In genomic region chr6:148203281-148203925, GRCh38 we compare ENCODE assay signal across 12 cellular contexts.
DNase-seq lines count a peak whose midpoint lies in the region; ATAC-seq and TF ChIP-seq lines count a peak whose summit lies in the region.
"Had no signal": no experiment of that assay in that cellular context is flagged by ENCODE, and none has a peak within 500 bp of the region (broad histone marks: within the 10 kb centered on the region; RNA-seq: fewer than 3 reads in every experiment).

No MANE protein-coding gene starts in this region.

- H3K36me3 Mint-ChIP-seq in activated T-cell treated with anti-CD3 and anti-CD28 coated beads, Interleukin-2, amount 50 U/mL, for 24 hours (ENCODE audit: low read depth) = no peaks in the 10 kb centered on the region
- H3K36me3 Mint-ChIP-seq in chondrocyte (ENCODE audit: low read depth) = no peaks in the 10 kb centered on the region
- H3K36me3 Mint-ChIP-seq in stimulated activated effector memory CD8-positive, alpha-beta T cell treated with anti-CD3 and anti-CD28 coated beads, Interleukin-12 subunit alpha, Interleukin-12 subunit beta, amount 100 ng/mL, for 72 hours = peaks cover 6% of the 10 kb centered on the region

- no peak for ATAC-seq in stimulated activated effector memory CD8-positive, alpha-beta T cell treated with anti-CD3 and anti-CD28 coated beads, Interleukin-12 subunit alpha, Interleukin-12 subunit beta, amount 100 ng/mL, for 72 hours
- ATAC-seq: gastroesophageal sphincter had no signal

- peaks cover 3% of the 10 kb centered on the region for H3K9me3 Mint-ChIP-seq in activated T-cell treated with anti-CD3 and anti-CD28 coated beads, Interleukin-2, amount 50 U/mL, for 24 hours
- no peaks in the 10 kb centered on the region for H3K9me3 Mint-ChIP-seq in chondrocyte (ENCODE audit: low read depth)
- peaks cover 15% of the 10 kb centered on the region for H3K9me3 Mint-ChIP-seq in stimulated activated effector memory CD8-positive, alpha-beta T cell treated with anti-CD3 and anti-CD28 coated beads, Interleukin-12 subunit alpha, Interleukin-12 subunit beta, amount 100 ng/mL, for 72 hours

- peak overlapping the region; percentile 91 for H3K27ac Mint-ChIP-seq in activated T-cell treated with anti-CD3 and anti-CD28 coated beads, Interleukin-2, amount 50 U/mL, for 24 hours
- peak overlapping the region; percentile 67 for H3K27ac Mint-ChIP-seq in chondrocyte (ENCODE audit: unreplicated experiment)
- H3K27ac Mint-ChIP-seq in stimulated activated effector memory CD8-positive, alpha-beta T cell treated with anti-CD3 and anti-CD28 coated beads, Interleukin-12 subunit alpha, Interleukin-12 subunit beta, amount 100 ng/mL, for 72 hours = peak overlapping the region; percentile 72

- no peak overlapping the region for H3K4me3 Mint-ChIP-seq in activated T-cell treated with anti-CD3 and anti-CD28 coated beads, Interleukin-2, amount 50 U/mL, for 24 hours
- no peak overlapping the region for H3K4me3 Mint-ChIP-seq in chondrocyte (ENCODE audit: unreplicated experiment)
- no peak overlapping the region for H3K4me3 Mint-ChIP-seq in stimulated activated effector memory CD8-positive, alpha-beta T cell treated with anti-CD3 and anti-CD28 coated beads, Interleukin-12 subunit alpha, Interleukin-12 subunit beta, amount 100 ng/mL, for 72 hours

- TF ChIP-seq CTCF in chondrocyte (IDR thresholded peaks at IDR 0.05) = no peak

- H3K4me1 Mint-ChIP-seq in activated T-cell treated with anti-CD3 and anti-CD28 coated beads, Interleukin-2, amount 50 U/mL, for 24 hours (ENCODE audit: low read depth) = peaks cover 43% of the 10 kb centered on the region
- H3K4me1 Mint-ChIP-seq in chondrocyte (ENCODE audit: low read depth) = peaks cover 28% of the 10 kb centered on the region
- H3K4me1 Mint-ChIP-seq in stimulated activated effector memory CD8-positive, alpha-beta T cell treated with anti-CD3 and anti-CD28 coated beads, Interleukin-12 subunit alpha, Interleukin-12 subunit beta, amount 100 ng/mL, for 72 hours = peaks cover 22% of the 10 kb centered on the region

- peaks cover 83% of the 10 kb centered on the region for H3K27me3 Mint-ChIP-seq in activated T-cell treated with anti-CD3 and anti-CD28 coated beads, Interleukin-2, amount 50 U/mL, for 24 hours
- no peaks in the 10 kb centered on the region for H3K27me3 Mint-ChIP-seq in chondrocyte (ENCODE audit: low read depth)

- DNase-seq in activated T-cell treated with anti-CD3 and anti-CD28 coated beads, Interleukin-2, amount 50 U/mL, for 24 hours = no peak
- DNase-seq in activated T-cell treated with anti-CD3 and anti-CD28 coated beads, Interleukin-2, amount 50 U/mL, for 48 hours = no peak
- DNase-seq in NCI-H2171 treated with DMSO at 0.1 percent for 48 hours (lab: John Stamatoyannopoulos, UW) = peak; percentile 84
- no peak for DNase-seq in chondrocyte (ENCODE audit: low spot score)
- no peak for DNase-seq in stimulated activated effector memory CD8-positive, alpha-beta T cell treated with anti-CD3 and anti-CD28 coated beads, Interleukin-12 subunit alpha, Interleukin-12 subunit beta, amount 100 ng/mL, for 72 hours (ENCODE audit: low spot score in 2 of 2)
- DNase-seq in OCI-M1 (lab: John Stamatoyannopoulos, UW) = no peak
- no peak for DNase-seq in NCI-H2227 treated with DMSO at 0.1 percent for 48 hours (lab: John Stamatoyannopoulos, UW)
- no peak for DNase-seq in cerebellum (ENCODE audit: low spot score)
- DNase-seq: cortex of kidney, left ventricle myocardium inferior, NCI-H82 had no signal
